ENCODE assay signal across 8 cellular contexts in the genomic region with DNA sequence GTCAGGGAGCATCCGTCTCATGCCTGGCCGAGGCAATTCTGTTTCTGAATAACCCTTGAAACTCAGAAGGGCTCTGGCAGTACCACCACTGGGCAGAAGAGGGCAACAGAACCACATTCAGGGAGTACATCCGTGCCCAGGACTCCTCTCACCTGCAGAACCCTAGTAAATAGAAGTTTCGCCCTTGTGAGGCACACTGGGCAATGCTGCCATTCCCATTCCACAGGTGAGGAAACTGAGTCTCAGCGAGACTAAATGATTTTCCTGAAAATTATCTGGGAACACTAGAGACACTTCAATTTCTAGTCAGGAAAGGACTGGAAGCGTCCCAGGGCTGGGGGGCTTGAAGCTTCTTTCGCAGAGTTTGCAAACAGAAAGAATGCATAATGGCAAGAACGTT.
DNase-seq lines count a peak whose midpoint lies in the region; ATAC-seq, FAIRE-seq and TF ChIP-seq lines count a peak whose summit lies in the region.

No MANE protein-coding gene starts in this region.

- no peaks in the 10 kb centered on the region for H3K9me3 ChIP-seq in RWPE2 (ENCODE audit: severe bottlenecking)
- no peaks in the 10 kb centered on the region for H3K9me3 ChIP-seq in pancreas

- no peaks in the 10 kb centered on the region for H3K9me3 Mint-ChIP-seq in activated T-helper 2 cell treated with anti-CD3 and anti-CD28 coated beads, Interferon-gamma antibody, Interleukin-2, Interleukin-4, amounts not matched to agents 10 μg/mL and 5 μg/mL and 100 μg/mL, durations not matched to agents 14 hours and 24 hours and 36 hours

- H3K4me3 ChIP-seq in RWPE2 (ENCODE audit: severe bottlenecking) = no peak overlapping the region
- no peak overlapping the region for H3K4me3 ChIP-seq in pancreas

- H3K36me3 ChIP-seq in RWPE2 (ENCODE audit: low read depth) (no peaks in the 10 kb centered on the region), pancreas (no peaks in the 10 kb centered on the region)

- DNase-seq in COLO829 (ENCODE audit: low spot score) (peak; percentile 40), HuH-7.5 (ENCODE audit: low spot score) (peak; percentile 38), RWPE2 (ENCODE audit: low spot score) (no peak), foreskin keratinocyte (peak in 1 of 2 donors; percentile 55), pancreas (peak in 5 of 6 donors; percentile 34 to 79 (median 54)), urothelium cell line (ENCODE audit: low spot score) (peak; percentile 63)
- peak; percentile 42 for DNase-seq in activated T-helper 2 cell treated with anti-CD3 and anti-CD28 coated beads, Interferon-gamma antibody, Interleukin-2, Interleukin-4, amounts not matched to agents 10 μg/mL and 5 μg/mL and 100 μg/mL, durations not matched to agents 14 hours and 24 hours and 36 hours (ENCODE audit: low spot score)

- H3K4me3 Mint-ChIP-seq in activated T-helper 2 cell treated with anti-CD3 and anti-CD28 coated beads, Interferon-gamma antibody, Interleukin-2, Interleukin-4, amounts not matched to agents 10 μg/mL and 5 μg/mL and 100 μg/mL, durations not matched to agents 14 hours and 24 hours and 36 hours (ENCODE audit: low read depth) = no peak overlapping the region

- WGBS in pancreas, 2 donors = 28 to 32% methylated on average over 8 of the region's 8 CpGs

- no peak for FAIRE-seq in pancreas (lab: Jason Lieb, UNC)
- no peak for FAIRE-seq in urothelium cell line (lab: Jason Lieb, UNC)

- H3K27me3 ChIP-seq in RWPE2 (ENCODE audit: insufficient read depth, poor library complexity, severe bottlenecking) (no peaks in the 10 kb centered on the region), foreskin keratinocyte (no peaks in the 10 kb centered on the region), pancreas (no peaks in the 10 kb centered on the region)

- H3K4me1 Mint-ChIP-seq in activated T-helper 2 cell treated with anti-CD3 and anti-CD28 coated beads, Interferon-gamma antibody, Interleukin-2, Interleukin-4, amounts not matched to agents 10 μg/mL and 5 μg/mL and 100 μg/mL, durations not matched to agents 14 hours and 24 hours and 36 hours (ENCODE audit: low read depth) = no peaks in the 10 kb centered on the region

- ATAC-seq in GM19455 (IDR thresholded peaks at IDR 0.05; ENCODE audit: unreplicated experiment) (peak; percentile 88), RWPE2 (ENCODE audit: low read depth) (peak; percentile 89), foreskin keratinocyte (peak; percentile 86), pancreas (peak; percentile 78 to 97 (median 96))

- H3K27ac ChIP-seq in RWPE2 (ENCODE audit: poor library complexity, severe bottlenecking) (no peak overlapping the region), foreskin keratinocyte (no peak overlapping the region), pancreas (no peak overlapping the region)

- peaks cover 24% of the 10 kb centered on the region for H3K27me3 Mint-ChIP-seq in activated T-helper 2 cell treated with anti-CD3 and anti-CD28 coated beads, Interferon-gamma antibody, Interleukin-2, Interleukin-4, amounts not matched to agents 10 μg/mL and 5 μg/mL and 100 μg/mL, durations not matched to agents 14 hours and 24 hours and 36 hours (ENCODE audit: low read depth)

- TF ChIP-seq CTCF in RWPE2 (IDR thresholded peaks at IDR 0.05; ENCODE audit: poor library complexity, severe bottlenecking) (peak; percentile 99), foreskin keratinocyte (conservative IDR thresholded peaks at IDR 0.05) (peak; percentile 97), pancreas (IDR thresholded peaks at IDR 0.05) (peak; percentile 68 to 91 (median 79))

- no peak overlapping the region for H3K27ac Mint-ChIP-seq in activated T-helper 2 cell treated with anti-CD3 and anti-CD28 coated beads, Interferon-gamma antibody, Interleukin-2, Interleukin-4, amounts not matched to agents 10 μg/mL and 5 μg/mL and 100 μg/mL, durations not matched to agents 14 hours and 24 hours and 36 hours

- H3K4me1 ChIP-seq in RWPE2 (ENCODE audit: insufficient read depth, poor library complexity, severe bottlenecking) (no peaks in the 10 kb centered on the region), foreskin keratinocyte (no peaks in the 10 kb centered on the region), pancreas (no peaks in the 10 kb centered on the region)

- no peaks in the 10 kb centered on the region for H3K36me3 Mint-ChIP-seq in activated T-helper 2 cell treated with anti-CD3 and anti-CD28 coated beads, Interferon-gamma antibody, Interleukin-2, Interleukin-4, amounts not matched to agents 10 μg/mL and 5 μg/mL and 100 μg/mL, durations not matched to agents 14 hours and 24 hours and 36 hours (ENCODE audit: low read depth)

- intact Hi-C loops in activated T-helper 2 cell treated with anti-CD3 and anti-CD28 coated beads, Interferon-gamma antibody, Interleukin-2, Interleukin-4, amounts not matched to agents 10 μg/mL and 5 μg/mL and 100 μg/mL, durations not matched to agents 14 hours and 24 hours and 36 hours (cut with micrococcal nuclease) = loop anchor here (1.0 to 5.0 kb wide), 2 partner anchors 46 to 88 kb away; no protein-coding TSS in a partner anchor
- intact Hi-C loops in pancreas (cut with DNase I) = no loop called here
